ENCODE assay signal across 1 cellular context in the genomic region with DNA sequence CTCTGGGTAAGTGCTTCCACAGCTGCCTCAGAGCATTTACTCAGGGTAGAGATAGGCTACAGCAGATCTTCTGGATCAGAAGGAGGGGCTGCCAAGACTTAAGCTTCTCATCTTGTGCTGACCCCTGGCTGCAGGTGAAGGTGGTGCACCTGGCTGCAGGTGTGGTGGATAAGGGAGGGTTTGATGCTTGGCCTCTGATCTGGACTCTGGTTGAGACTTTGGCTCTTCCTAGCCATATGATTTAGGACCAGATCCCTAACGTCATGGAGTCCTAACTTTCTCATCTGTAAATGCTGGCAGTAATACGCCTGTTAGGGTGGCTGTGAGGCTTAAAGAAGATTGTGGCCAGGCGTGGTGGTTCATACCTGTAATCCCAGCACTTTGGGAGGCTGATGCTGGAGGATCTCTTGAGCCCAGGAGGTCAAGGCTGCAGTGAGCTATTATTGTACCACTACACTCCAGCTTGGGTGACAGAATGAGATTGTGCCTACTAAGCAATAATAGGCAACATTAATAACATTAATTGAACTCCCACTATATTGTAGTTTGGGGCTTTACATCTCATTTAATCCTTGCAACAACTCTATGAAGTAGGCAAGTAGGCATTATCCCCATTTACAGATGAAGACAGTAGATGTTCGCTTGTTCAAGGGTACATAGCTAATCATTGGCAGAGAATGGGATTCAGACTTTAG.
A peak's percentile ranks its signal among the peaks of the same experiment; 100 is the strongest.
TF ChIP-seq lines count a peak whose summit lies in the region.

No MANE protein-coding gene starts in this region.

TF ChIP-seq in HepG2, 621 proteins besides CTCF, POLR2A, EP300 and RAD21:
- no peak for TF ChIP-seq MAF1 (CRISPR knock-in tag; IDR thresholded peaks at IDR 0.05; ENCODE audit: borderline replicate concordance)
- peak; percentile 58 for TF ChIP-seq STAG1 (CRISPR knock-in tag; IDR thresholded peaks at IDR 0.05)
- TF ChIP-seq CCAR2 (optimal IDR thresholded peaks at IDR 0.05; ENCODE audit: low read depth, low read length): no peak
- TF ChIP-seq ZMYM2 (CRISPR knock-in tag; IDR thresholded peaks at IDR 0.05): no peak
- no peak for TF ChIP-seq TBP (CRISPR knock-in tag; IDR thresholded peaks at IDR 0.05)
- TF ChIP-seq, protein P1, sequence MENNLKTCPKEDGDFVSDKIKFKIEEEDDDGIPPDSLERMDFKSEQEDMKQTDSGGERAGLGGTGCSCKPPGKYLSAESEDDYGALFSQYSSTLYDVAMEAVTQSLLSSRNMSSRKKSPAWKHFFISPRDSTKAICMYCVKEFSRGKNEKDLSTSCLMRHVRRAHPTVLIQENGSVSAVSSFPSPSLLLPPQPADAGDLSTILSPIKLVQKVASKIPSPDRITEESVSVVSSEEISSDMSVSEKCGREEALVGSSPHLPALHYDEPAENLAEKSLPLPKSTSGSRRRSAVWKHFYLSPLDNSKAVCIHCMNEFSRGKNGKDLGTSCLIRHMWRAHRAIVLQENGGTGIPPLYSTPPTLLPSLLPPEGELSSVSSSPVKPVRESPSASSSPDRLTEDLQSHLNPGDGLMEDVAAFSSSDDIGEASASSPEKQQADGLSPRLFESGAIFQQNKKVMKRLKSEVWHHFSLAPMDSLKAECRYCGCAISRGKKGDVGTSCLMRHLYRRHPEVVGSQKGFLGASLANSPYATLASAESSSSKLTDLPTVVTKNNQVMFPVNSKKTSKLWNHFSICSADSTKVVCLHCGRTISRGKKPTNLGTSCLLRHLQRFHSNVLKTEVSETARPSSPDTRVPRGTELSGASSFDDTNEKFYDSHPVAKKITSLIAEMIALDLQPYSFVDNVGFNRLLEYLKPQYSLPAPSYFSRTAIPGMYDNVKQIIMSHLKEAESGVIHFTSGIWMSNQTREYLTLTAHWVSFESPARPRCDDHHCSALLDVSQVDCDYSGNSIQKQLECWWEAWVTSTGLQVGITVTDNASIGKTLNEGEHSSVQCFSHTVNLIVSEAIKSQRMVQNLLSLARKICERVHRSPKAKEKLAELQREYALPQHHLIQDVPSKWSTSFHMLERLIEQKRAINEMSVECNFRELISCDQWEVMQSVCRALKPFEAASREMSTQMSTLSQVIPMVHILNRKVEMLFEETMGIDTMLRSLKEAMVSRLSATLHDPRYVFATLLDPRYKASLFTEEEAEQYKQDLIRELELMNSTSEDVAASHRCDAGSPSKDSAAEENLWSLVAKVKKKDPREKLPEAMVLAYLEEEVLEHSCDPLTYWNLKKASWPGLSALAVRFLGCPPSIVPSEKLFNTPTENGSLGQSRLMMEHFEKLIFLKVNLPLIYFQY (CRISPR knock-in tag; IDR thresholded peaks at IDR 0.05; ENCODE audit: borderline replicate concordance): no peak
- no peak for TF ChIP-seq REL (CRISPR knock-in tag; conservative IDR thresholded peaks at IDR 0.05)
- no peak for TF ChIP-seq RFXANK (CRISPR knock-in tag; IDR thresholded peaks at IDR 0.05)
- peak; percentile 71 to 77 for TF ChIP-seq MAFK (conservative IDR thresholded peaks at IDR 0.05 in 1 of 2, IDR thresholded peaks at IDR 0.05 in 1 of 2; ENCODE audit: low read length in 2 of 2)
- peak; percentile 28; the same call in 1 of the 2 replicates for TF ChIP-seq SMC3 (IDR thresholded peaks at IDR 0.05; ENCODE audit: low read length)
- peak; percentile 62 for TF ChIP-seq MAFF (IDR thresholded peaks at IDR 0.05; ENCODE audit: low read depth, low read length)
